32 cellular contexts compared by ENCODE assay signal in genomic region chr15:36478561-36478960, GRCh38.
"Had no signal": no experiment of that assay in that cellular context is flagged by ENCODE, and none has a peak within 500 bp of the region (broad histone marks: within the 10 kb centered on the region; RNA-seq: fewer than 3 reads in every experiment).

No MANE protein-coding gene starts in this region.

- H3K27ac ChIP-seq: adrenal gland, body of pancreas, brain microvascular endothelial cell, cardiac muscle cell, VCaP had no signal

- H3K4me3 ChIP-seq: adrenal gland, body of pancreas, cardiac muscle cell had no signal

- H3K36me3 ChIP-seq: adrenal gland, brain microvascular endothelial cell, cardiac muscle cell had no signal

- H3K27me3 ChIP-seq: body of pancreas, brain microvascular endothelial cell, cardiac muscle cell had no signal

- H3K9me3 ChIP-seq: adrenal gland, body of pancreas had no signal

- ATAC-seq: activated CD8-positive, alpha-beta T cell treated with anti-CD3 and anti-CD28 coated beads for 36 hours; activated naive CD4-positive, alpha-beta T cell treated with anti-CD3 and anti-CD28 coated beads, Interleukin-2, amount 50 U/mL, for 72 hours; activated T-cell treated with anti-CD3 and anti-CD28 coated beads, Interleukin-2, amount 50 U/mL, for 4 hours; activated T-cell treated with anti-CD3 and anti-CD28 coated beads, Interleukin-2, amount 50 U/mL, for 72 hours; activated T-helper 17 cell treated with anti-CD3 and anti-CD28 coated beads, Interleukin-2, amount 50 U/mL, for 72 hours; body of pancreas had no signal

- H3K4me1 ChIP-seq: adrenal gland, body of pancreas had no signal

- DNase-seq: activated B cell treated with CpG ODN at 0.5 μM for 24 hours; activated CD4-positive, alpha-beta memory T cell treated with anti-CD3 and anti-CD28 coated beads for 36 hours; activated CD4-positive, alpha-beta T cell treated with anti-CD3 and anti-CD28 coated beads for 4 hours; activated CD4-positive, alpha-beta T cell treated with anti-CD3 and anti-CD28 coated beads, Interleukin-2, amount 10 ng/mL, durations not matched to agents 24 days and 14 days; activated CD4-positive, alpha-beta T cell treated with anti-CD3 and anti-CD28 coated beads, Interleukin-2, amount 50 U/mL, for 1 hour; activated CD4-positive, alpha-beta T cell treated with anti-CD3 and anti-CD28 coated beads, Interleukin-2, amount 50 U/mL, for 4 hours; activated CD4-positive, CD25-positive, alpha-beta regulatory T cell treated with anti-CD3 and anti-CD28 coated beads, Interleukin-2, amount 50 U/mL, for 72 hours; activated CD8-positive, alpha-beta memory T cell treated with anti-CD3 and anti-CD28 coated beads, Interleukin-2, amount 50 U/mL, for 4 hours; activated CD8-positive, alpha-beta T cell treated with anti-CD3 and anti-CD28 coated beads for 36 hours; activated effector memory CD4-positive, alpha-beta T cell treated with anti-CD3 and anti-CD28 coated beads, Interleukin-2, amount 50 U/mL, for 16 hours; activated gamma-delta T cell treated with Interleukin-2 at 50 U/mL for 16 hours; activated naive CD4-positive, alpha-beta T cell; activated naive CD4-positive, alpha-beta T cell treated with anti-CD3 and anti-CD28 coated beads for 36 hours; activated naive CD4-positive, alpha-beta T cell treated with anti-CD3 and anti-CD28 coated beads, Interleukin-2, amount 50 U/mL, for 16 hours; activated naive CD8-positive, alpha-beta T cell treated with anti-CD3 and anti-CD28 coated beads for 36 hours; activated T-cell treated with anti-CD3 and anti-CD28 coated beads for 4 hours; activated T-cell treated with anti-CD3 and anti-CD28 coated beads, Interleukin-2, amount 50 U/mL, for 1 hour; activated T-cell treated with anti-CD3 and anti-CD28 coated beads, Interleukin-2, amount 50 U/mL, for 4 hours; activated T-cell treated with anti-CD3 and anti-CD28 coated beads, Interleukin-2, amount 50 U/mL, for 72 hours; adrenal gland; amniotic stem cell; aorta; body of pancreas; brain microvascular endothelial cell; caudate nucleus; cerebellar nuclear complex; T-helper 2 cell; T-helper 9 cell had no signal
